21 cellular contexts compared by ENCODE assay signal in genomic region chr1:166090244-166090643, GRCh38.
"Had no signal": no experiment of that assay in that cellular context is flagged by ENCODE, and none has a peak within 500 bp of the region (broad histone marks: within the 10 kb centered on the region; RNA-seq: fewer than 3 reads in every experiment).

No MANE protein-coding gene starts in this region.

- H3K27ac ChIP-seq: brain microvascular endothelial cell, epithelial cell of prostate, heart right ventricle, left lung, thyroid gland had no signal

- H3K9me3 Mint-ChIP-seq: central memory CD8-positive, alpha-beta T cell; T-helper 2 cell treated with Interferon-gamma antibody and Interleukin-4, amounts not matched to agents 5 μg/mL and 100 μg/mL, for 36 hours had no signal

- H3K9me3 ChIP-seq: heart right ventricle, left lung, thyroid gland had no signal

- H3K4me1 Mint-ChIP-seq: central memory CD8-positive, alpha-beta T cell; stimulated activated naive B cell treated with anti-CD40 and anti-IgM and Interleukin-4, amounts not matched to agents 10 μg/mL and 1 μg/mL and 100 μg/mL, for 72 hours had no signal

- H3K27ac Mint-ChIP-seq: activated CD8-positive, alpha-beta T cell treated with anti-CD3 and anti-CD28 coated beads, Interleukin-2, amount 10 ng/mL, durations not matched to agents 7 days and 5 days; activated naive CD8-positive, alpha-beta T cell; stimulated activated naive B cell treated with anti-CD40 and anti-IgM and Interleukin-4, amounts not matched to agents 10 μg/mL and 1 μg/mL and 100 μg/mL, for 72 hours; T-helper 2 cell treated with Interferon-gamma antibody and Interleukin-4, amounts not matched to agents 5 μg/mL and 100 μg/mL, for 36 hours had no signal

- ATAC-seq: activated CD8-positive, alpha-beta T cell treated with anti-CD3 and anti-CD28 coated beads, Interleukin-2, amount 10 ng/mL, durations not matched to agents 7 days and 5 days; left lung had no signal

- H3K36me3 ChIP-seq: brain microvascular endothelial cell, heart right ventricle, left lung, thyroid gland had no signal

- DNase-seq: activated CD4-positive, CD25-positive, alpha-beta regulatory T cell; activated CD8-positive, alpha-beta memory T cell treated with anti-CD3 and anti-CD28 coated beads, Interleukin-2, amount 50 U/mL, for 4 hours; activated CD8-positive, alpha-beta T cell treated with anti-CD3 and anti-CD28 coated beads, Interleukin-2, amount 10 ng/mL, durations not matched to agents 7 days and 5 days; activated effector memory CD4-positive, alpha-beta T cell treated with anti-CD3 and anti-CD28 coated beads, Interleukin-2, amount 50 U/mL, for 16 hours; activated T-cell treated with anti-CD3 and anti-CD28 coated beads, Interleukin-2, amount 50 U/mL, for 48 hours; brain microvascular endothelial cell; cortex of kidney; effector CD4-positive, alpha-beta T cell; heart right ventricle; mammary epithelial cell; posterior cingulate gyrus; retina; stimulated activated CD4-positive, alpha-beta T cell treated with anti-CD3 and anti-CD28 coated beads, Interleukin-2, amount 100 ng/mL, for 48 hours; stimulated activated naive B cell treated with anti-CD40 and anti-IgM and Interleukin-4, amounts not matched to agents 10 μg/mL and 1 μg/mL and 100 μg/mL, for 72 hours; thyroid gland had no signal

- H3K4me3 ChIP-seq: heart right ventricle, left lung, thyroid gland had no signal

- H3K27me3 ChIP-seq: brain microvascular endothelial cell, heart right ventricle, left lung, thyroid gland had no signal

- H3K4me3 Mint-ChIP-seq: activated CD4-positive, alpha-beta T cell treated with anti-CD3 and anti-CD28 coated beads, Interleukin-2, amount 10 ng/mL, durations not matched to agents 24 days and 14 days; activated CD8-positive, alpha-beta T cell treated with anti-CD3 and anti-CD28 coated beads, Interleukin-2, amount 10 ng/mL, durations not matched to agents 7 days and 5 days; activated naive CD8-positive, alpha-beta T cell; central memory CD8-positive, alpha-beta T cell; stimulated activated naive B cell treated with anti-CD40 and anti-IgM and Interleukin-4, amounts not matched to agents 10 μg/mL and 1 μg/mL and 100 μg/mL, for 72 hours had no signal

- H3K36me3 Mint-ChIP-seq: stimulated activated naive B cell treated with anti-CD40 and anti-IgM and Interleukin-4, amounts not matched to agents 10 μg/mL and 1 μg/mL and 100 μg/mL, for 72 hours had no signal

- H3K4me1 ChIP-seq: left lung, thyroid gland had no signal
